ENCODE assay signal across 13 cellular contexts in genomic region chr5:147763791-147764525, GRCh38. TPM values are rescaled to one million over a fixed set of nuclear protein-coding genes. Genes with fewer than 3 reads are reported as not detected.
DNase-seq lines count a peak whose midpoint lies in the region; ATAC-seq and TF ChIP-seq lines count a peak whose summit lies in the region.
"Had no signal": no experiment of that assay in that cellular context is flagged by ENCODE, and none has a peak within 500 bp of the region (broad histone marks: within the 10 kb centered on the region; RNA-seq: fewer than 3 reads in every experiment).

No MANE protein-coding gene starts in this region.

- no peaks in the 10 kb centered on the region for H4K20me1 ChIP-seq in SK-N-SH (ENCODE audit: insufficient read depth)

- H3K79me2 ChIP-seq in SK-N-SH (ENCODE audit: insufficient read depth) = no peaks in the 10 kb centered on the region

- CTCF ChIA-PET in SK-N-SH (lab: Yijun Ruan, JAX) = interaction anchor here (2.1 kb wide), 1 partner anchor 136 kb away, joined by 6 read pairs; no protein-coding TSS in a partner anchor

- H3K9me3 ChIP-seq in SK-N-SH = no peaks in the 10 kb centered on the region

- POLR2A ChIA-PET in SK-N-SH (lab: Yijun Ruan, JAX) = no interaction called here

- no peaks in the 10 kb centered on the region for H3K36me3 ChIP-seq in SK-N-SH (replicated peaks in 1 of 2; ENCODE audit: control insufficient read depth in 1 of 2, insufficient read depth in 2 of 2, low read length in 1 of 2)

- no peak for TF ChIP-seq CTCF in SK-N-SH (IDR thresholded peaks at IDR 0.05)

- no peak for TF ChIP-seq EP300 in SK-N-SH (IDR thresholded peaks at IDR 0.05; ENCODE audit: borderline replicate concordance in 1 of 2, low read depth in 1 of 2, low read length in 1 of 2)

- no peaks in the 10 kb centered on the region for H3K9me2 ChIP-seq in SK-N-SH

- H3K4me2 ChIP-seq in SK-N-SH = no peak overlapping the region

- peaks cover 0 to 10% of the 10 kb centered on the region in 2 experiments; a peak in 1 of 4 replicates for H3K4me1 ChIP-seq in SK-N-SH (ENCODE audit: control insufficient read depth in 1 of 2, insufficient read depth in 2 of 2, low read depth in 1 of 2, low read length in 1 of 2)

- H3F3A ChIP-seq in SK-N-SH (replicated peaks; ENCODE audit: insufficient read depth) = no peaks in the 10 kb centered on the region

- WGBS in SK-N-SH (ENCODE audit: low lambda C conversion rate) = 35% methylated on average over 4 of the region's 4 CpGs

- no peak for TF ChIP-seq RAD21 in SK-N-SH (IDR thresholded peaks at IDR 0.05; ENCODE audit: low read length)

- H3K27me3 ChIP-seq in SK-N-SH (ENCODE audit: insufficient read depth) = no peaks in the 10 kb centered on the region

- H3K4me3 ChIP-seq in SK-N-SH (ENCODE audit: low read depth in 2 of 2, low read length in 1 of 2) (no peak overlapping the region), skeletal muscle cell (ENCODE audit: low read depth, low read length) (no peak overlapping the region)

- H3K27ac ChIP-seq in SK-N-SH (ENCODE audit: low read depth in 2 of 2, low read length in 1 of 2) = peak overlapping the region in 1 of 2 experiments; percentile 59; a peak in 2 of 4 replicates

- ATAC-seq in GM19023 (IDR thresholded peaks at IDR 0.05; ENCODE audit: unreplicated experiment) = no peak
- ATAC-seq: CD8-positive, alpha-beta T cell; naive thymus-derived CD4-positive, alpha-beta T cell had no signal

- peak; percentile 27 for DNase-seq in GM04503 (ENCODE audit: low read depth)
- no peak for DNase-seq in SK-N-SH
- DNase-seq in fibroblast of peridontal ligament (ENCODE audit: extremely low read depth) = peak; percentile 57
- peak; percentile 35 for DNase-seq in skeletal muscle cell (ENCODE audit: low read depth)
- no peak for DNase-seq in NCI-H1092 (lab: John Stamatoyannopoulos, UW)
- DNase-seq in NCI-H2081 treated with DMSO at 0.1 percent for 48 hours (lab: John Stamatoyannopoulos, UW) = no peak
- DNase-seq in AG08395 (ENCODE audit: low spot score) = no peak
- DNase-seq: activated naive CD4-positive, alpha-beta T cell treated with anti-CD3 and anti-CD28 coated beads, Interleukin-2, amount 10 ng/mL, durations not matched to agents 7 days and 5 days; CD8-positive, alpha-beta T cell; naive thymus-derived CD4-positive, alpha-beta T cell; RPMI8226 had no signal

- H3K9ac ChIP-seq in SK-N-SH = no peak overlapping the region

- H2AFZ ChIP-seq in SK-N-SH (ENCODE audit: low read depth) = no peak overlapping the region

TF ChIP-seq in SK-N-SH, 30 proteins besides CTCF, POLR2A, EP300 and RAD21:
- TF ChIP-seq USF1 (IDR thresholded peaks at IDR 0.05; ENCODE audit: borderline replicate concordance, low read depth) (no peak), TCF12 (IDR thresholded peaks at IDR 0.05) (peak; percentile 12; the same call in 1 of the 2 replicates), ZBTB33 (IDR thresholded peaks at IDR 0.05; ENCODE audit: borderline replicate concordance, low read depth) (no peak)

RNA-seq across cellular contexts. Expression of gene JAKMIP2, which starts 18.6 kb away (rescaled TPM):
- polyA plus RNA-seq in SK-N-SH (2012; rRNA removed) = 1.8 and 2.1 TPM in 2 replicates
- polyA plus RNA-seq in SK-N-SH (2012; cell fraction: cytosol; rRNA removed) = 1.6 and 2.3 TPM in 2 replicates
- polyA plus RNA-seq in SK-N-SH (2012; cell fraction: nucleus; rRNA removed) = 0.69 and 1.6 TPM in 2 replicates
- polyA plus RNA-seq: keratinocyte had no signal

Comparison
In these comparisons a context has a peak if more than half of its experiments do, and no peak if none do; other contexts are left out.
1. DNase-seq: peak in GM04503 (single experiment), fibroblast of peridontal ligament (single experiment) and skeletal muscle cell (single experiment); none in SK-N-SH (single experiment), NCI-H1092 (single experiment), NCI-H2081 treated with DMSO at 0.1 percent for 48 hours (single experiment) and AG08395 (single experiment).